ENCODE assay signal across 10 cellular contexts in the genomic region with DNA sequence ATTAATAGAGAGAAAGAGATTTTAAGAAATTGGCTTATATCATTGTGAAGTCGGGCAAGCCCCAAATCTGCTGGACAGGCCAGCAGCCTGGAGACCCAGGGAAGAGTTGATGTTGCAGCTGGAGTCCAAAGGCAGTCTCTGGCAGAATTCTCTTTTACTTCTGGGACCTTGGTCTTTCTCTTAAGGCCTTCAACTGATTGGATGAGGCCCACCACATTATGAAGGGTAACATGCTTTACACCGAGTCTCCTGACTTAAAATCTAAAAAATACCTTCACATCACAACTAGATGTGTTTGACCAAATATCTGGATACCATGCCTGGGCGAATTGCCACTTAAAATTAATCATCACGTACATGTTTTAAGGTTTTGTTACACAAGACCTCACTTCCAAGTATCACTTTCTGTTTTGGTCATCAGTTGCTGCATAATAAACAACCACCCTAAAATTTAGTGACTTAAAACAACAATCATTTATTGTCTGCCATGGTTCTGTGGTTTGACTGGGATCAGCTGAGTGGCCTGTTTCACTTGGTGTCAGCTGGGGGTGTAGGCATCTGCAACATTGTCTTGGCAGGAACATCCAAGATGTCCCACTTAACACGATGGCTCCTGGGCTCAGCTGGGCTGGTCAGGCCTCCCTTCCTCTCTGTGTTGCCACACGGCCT. TPM values are rescaled to one million over a fixed set of nuclear protein-coding genes. Genes with fewer than 3 reads are reported as not detected.
A peak's percentile ranks its signal among the peaks of the same experiment; 100 is the strongest.
DNase-seq lines count a peak whose midpoint lies in the region; ATAC-seq, FAIRE-seq and TF ChIP-seq lines count a peak whose summit lies in the region.
"Had no signal": no experiment of that assay in that cellular context is flagged by ENCODE, and none has a peak within 500 bp of the region (broad histone marks: within the 10 kb centered on the region; RNA-seq: fewer than 3 reads in every experiment).

No MANE protein-coding gene starts in this region.

- H3K27ac Mint-ChIP-seq in nephron progenitor cell, result no peak overlapping the region

- RAD21 ChIA-PET in GM12878 (lab: Charles Lee; ENCODE audit: unreplicated experiment), result interaction anchor here (1.2 to 2.3 kb wide), 7 partner anchors 18 to 174 kb away, joined by 3 to 9 read pairs (median 5); no protein-coding TSS in a partner anchor

- no peak overlapping the region for H2AFZ ChIP-seq in GM12878 (ENCODE audit: control insufficient read depth, low read depth, low read length)

- CTCF ChIA-PET in GM12878 (lab: Yijun Ruan, JAX), result interaction anchor here (1.0 to 8.6 kb wide), 10 partner anchors 9 to 174 kb away, joined by 3 to 96 read pairs (median 5); no protein-coding TSS in a partner anchor

- TF ChIP-seq CTCF in GM12878 (IDR thresholded peaks at IDR 0.05 in 2 of 3, conservative IDR thresholded peaks at IDR 0.05 in 1 of 3; ENCODE audit: control insufficient read depth in 2 of 3, extremely low read depth in 1 of 3, insufficient read depth in 1 of 3, low read depth in 3 of 3, low read length in 3 of 3) (no peak), nephron progenitor cell (IDR thresholded peaks at IDR 0.05) (no peak)

- H3K9ac ChIP-seq in GM12878 (ENCODE audit: control insufficient read depth, insufficient read depth, low read length), result no peak overlapping the region

- no peak for TF ChIP-seq POLR2A in GM12878 (IDR thresholded peaks at IDR 0.05; ENCODE audit: low read depth, low read length)

- H3K9me3 Mint-ChIP-seq in nephron progenitor cell, result peaks cover 11% of the 10 kb centered on the region

- peak overlapping the region; percentile 57; the same call in 1 of the 2 replicates for H3K4me3 ChIP-seq in GM08714 (ENCODE audit: low read length)
- peak overlapping the region; percentile 53; the same call in 1 of the 2 replicates for H3K4me3 ChIP-seq in GM12878
- H3K4me3 ChIP-seq: heart left ventricle had no signal

- H3K36me3 Mint-ChIP-seq in nephron progenitor cell (ENCODE audit: low read depth), result peaks cover 4% of the 10 kb centered on the region

- no TSS peak for BruUV-seq in GM12878 (replicated peaks; lab: Mats Ljungman, UMichigan)

- TF ChIP-seq EP300 in GM12878 (IDR thresholded peaks at IDR 0.05; ENCODE audit: borderline replicate concordance in 1 of 2, control insufficient read depth in 1 of 2, low read depth in 2 of 2, low read length in 2 of 2), result peak; percentile 69 to 82

- H3K27me3 ChIP-seq in GM12878 (replicated peaks in 1 of 2; ENCODE audit: control insufficient read depth in 2 of 2, insufficient read depth in 2 of 2, low read length in 1 of 2), result no peaks in the 10 kb centered on the region
- H3K27me3 ChIP-seq: heart left ventricle had no signal

- peaks cover 11% of the 10 kb centered on the region for H3K4me1 Mint-ChIP-seq in nephron progenitor cell

- H3K4me1 ChIP-seq in GM12878 (ENCODE audit: control insufficient read depth, insufficient read depth, low read length), result peaks cover 53% of the 10 kb centered on the region

- H4K20me1 ChIP-seq in GM12878 (ENCODE audit: control insufficient read depth, insufficient read depth), result no peaks in the 10 kb centered on the region

- POLR2A ChIA-PET in GM12878 (lab: Charles Lee), result interaction anchor here (0.6 to 3.7 kb wide), 6 partner anchors 8 to 94 kb away, joined by 3 to 28 read pairs (median 4); no protein-coding TSS in a partner anchor

- peak overlapping the region; percentile 81 for H3K4me2 ChIP-seq in GM12878 (ENCODE audit: control insufficient read depth, insufficient read depth)

- H3K27me3 Mint-ChIP-seq in nephron progenitor cell (ENCODE audit: low read depth, poor library complexity), result peaks cover 67% of the 10 kb centered on the region

- no peaks in the 10 kb centered on the region; the same call in 1 of the 3 replicates for H3K9me3 ChIP-seq in GM12878 (replicated peaks; ENCODE audit: control insufficient read depth, insufficient read depth, low read length)
- H3K9me3 ChIP-seq: heart left ventricle had no signal

- no peak overlapping the region for H3K4me3 Mint-ChIP-seq in nephron progenitor cell

- no peak for TF ChIP-seq RAD21 in GM12878 (IDR thresholded peaks at IDR 0.05; ENCODE audit: insufficient read depth, low read depth, low read length)

- intact Hi-C loops in GM12878 (cut with micrococcal nuclease; ENCODE audit: unreplicated experiment), result no loop called here

- DNase-seq in LHCN-M2 (ENCODE audit: low read depth) (peak; percentile 28), GM12878 (ENCODE audit: low read depth, low spot score) (peak; percentile 68), NCI-H1417 (lab: John Stamatoyannopoulos, UW) (no peak), HTR-8/SVneo (ENCODE audit: insufficient read length, low spot score) (no peak), nephron progenitor cell (no peak)
- DNase-seq: heart left ventricle had no signal

- SMC1A ChIA-PET in GM12878 (lab: Charles Lee; ENCODE audit: uncharacterized antibody, unreplicated experiment), result interaction anchor here (0.7 to 5.7 kb wide), 11 partner anchors 9 to 175 kb away, joined by 3 to 39 read pairs (median 6); no protein-coding TSS in a partner anchor

- ATAC-seq in GM21360 (IDR thresholded peaks at IDR 0.05; ENCODE audit: unreplicated experiment) (peak; percentile 28), GM12878 (peak; percentile 34), HG02798 (IDR thresholded peaks at IDR 0.05; ENCODE audit: poor library complexity, unreplicated experiment) (no peak)
- ATAC-seq: heart left ventricle had no signal

- in situ Hi-C loops in GM12878 (cut with MboI), result no loop called here

- no peaks in the 10 kb centered on the region for H3K36me3 ChIP-seq in GM12878 (ENCODE audit: control insufficient read depth in 2 of 2, insufficient read depth in 2 of 2, low read length in 1 of 2)
- H3K36me3 ChIP-seq: heart left ventricle had no signal

- 16% methylated on average over 6 of the region's 6 CpGs for WGBS in GM12878 (ENCODE audit: insufficient coverage, insufficient replicate concordance, low lambda C conversion rate, missing lambda C conversion rate)

- H3K27ac ChIP-seq in GM12878 (ENCODE audit: control insufficient read depth, insufficient read depth), result no peak overlapping the region

- FAIRE-seq in GM12878 (lab: Jason Lieb, UNC), result no peak
- FAIRE-seq in HTR-8/SVneo (lab: Jason Lieb, UNC), result no peak

- no peaks in the 10 kb centered on the region; the same call in 1 of the 2 replicates for H3K79me2 ChIP-seq in GM12878 (ENCODE audit: control insufficient read depth, insufficient read depth, low read length)

TF ChIP-seq in GM12878, 131 proteins besides CTCF, POLR2A, EP300 and RAD21 (continues in another document):
- TF ChIP-seq CHD2 (IDR thresholded peaks at IDR 0.05; ENCODE audit: borderline replicate concordance, low read depth, low read length) (0 out of 2 replicates have a peak, but pooled peaks have one; percentile 44), STAT1 (conservative IDR thresholded peaks at IDR 0.05) (no peak), E2F8 (IDR thresholded peaks at IDR 0.05; ENCODE audit: low read depth, partially characterized antibody) (no peak), TCF7 (IDR thresholded peaks at IDR 0.05; ENCODE audit: borderline replicate concordance) (no peak), NFYA (IDR thresholded peaks at IDR 0.05; ENCODE audit: borderline replicate concordance, low read depth, low read length) (no peak), KLF5 (IDR thresholded peaks at IDR 0.05; ENCODE audit: partially characterized antibody) (peak; percentile 38), ZSCAN29 (IDR thresholded peaks at IDR 0.05) (no peak), CHD4 (IDR thresholded peaks at IDR 0.05) (no peak)

RNA-seq across cellular contexts. Expression of gene CD38, which starts 3.4 kb away (rescaled TPM):
- total RNA-seq in LHCN-M2 (2014; rRNA removed) (not detected in 2 replicates), GM12878 (2014; rRNA removed) (9.0 and 13.0 TPM in 2 replicates), GM12878 (2014; rRNA removed; fragmentation: Illumina TruSeq; extraction: Trizol) (11.9 TPM in 2 replicates), GM12878 (2021) (18.0 and 19.0 TPM in 2 replicates)
- polyA plus RNA-seq in LHCN-M2 (2012), result not detected
- total RNA-seq in GM12878 (2013; cell fraction: nucleolus; rRNA removed), result 191 and 195 TPM in 2 replicates
- polyA plus RNA-seq in GM12878 (2011; ENCODE audit: low read depth), result 40.1 TPM
- polyA plus RNA-seq in GM12878 (2011; rRNA removed) (38.3 and 39.8 TPM in 2 replicates), GM12878 (2014; fragmentation: Illumina TruSeq; extraction: Trizol) (12.4 and 20.4 TPM in 2 replicates), GM12878 (2014; fragmentation: Nextera tagmentation; extraction: Ambion mirVana) (1 to 10 TPM; 3.5 to 4.8 TPM), GM12878 (2014; rRNA removed) (11.9 and 13.0 TPM in 2 replicates), GM12878 (2016; fragmentation: Nextera tagmentation; extraction: Ambion mirVana) (10 to 100 TPM; 16.0 to 19.4 TPM)
- polyA plus RNA-seq in GM12878 (2011; cell fraction: cytosol; rRNA removed), result 21.4 and 21.9 TPM in 2 replicates
- polyA plus RNA-seq in GM12878 (2011; cell fraction: nucleus; rRNA removed), result 50.6 and 53.0 TPM in 2 replicates
- polyA plus RNA-seq in GM12878 (2012), result 10.8 and 20.0 TPM in 2 replicates
- 37.9 and 44.6 TPM in 2 replicates for polyA minus RNA-seq in GM12878 (2011; rRNA and poly(A)+ RNA removed)
- 8.8 and 10.8 TPM in 2 replicates for polyA minus RNA-seq in GM12878 (2011; cell fraction: cytosol; rRNA and poly(A)+ RNA removed)
- 51.5 and 69.2 TPM in 2 replicates for polyA minus RNA-seq in GM12878 (2011; cell fraction: nucleus; rRNA and poly(A)+ RNA removed)
- total RNA-seq: HT-29 had no signal

Comparison
In these comparisons a context has a peak if more than half of its experiments do, and no peak if none do; other contexts are left out.
1. DNase-seq: peak in LHCN-M2 (single experiment) and GM12878 (single experiment); none in NCI-H1417 (0 of 3), HTR-8/SVneo (single experiment) and nephron progenitor cell (single experiment).